Comparison of ENCODE assay signal across 17 cellular contexts in the genomic region with DNA sequence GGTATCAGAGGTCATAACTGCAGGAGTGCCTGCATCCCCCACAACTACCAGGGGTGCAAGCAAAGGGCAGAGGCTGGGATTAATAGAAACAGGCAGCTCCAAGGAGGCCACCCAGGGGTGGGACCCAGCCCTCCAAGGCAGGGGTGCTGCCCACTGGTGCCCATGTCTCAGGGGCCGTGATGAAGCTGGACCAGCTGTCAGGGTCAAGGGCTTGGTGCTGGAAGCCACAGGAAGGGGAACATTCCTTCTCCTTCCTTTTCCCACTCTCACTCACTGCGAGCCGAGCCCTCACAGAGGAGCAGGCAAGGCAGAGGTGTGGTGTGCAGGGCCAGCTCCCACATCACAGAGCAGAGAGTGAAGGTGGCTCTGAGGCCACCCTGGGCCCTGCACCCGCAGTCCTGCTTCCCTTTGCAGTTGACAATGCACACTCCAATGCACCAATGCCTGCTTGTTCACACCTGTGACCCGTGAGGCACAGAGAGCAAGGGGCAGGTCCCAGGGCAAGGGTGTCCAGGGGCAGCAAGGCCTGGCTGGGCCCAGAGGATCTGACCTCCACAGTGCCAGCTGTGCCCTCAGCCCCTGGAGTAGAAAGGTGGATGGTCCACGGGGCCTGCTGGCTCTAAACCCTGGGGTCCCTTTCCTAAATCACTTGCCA. TPM values are rescaled to one million over a fixed set of nuclear protein-coding genes. Genes with fewer than 3 reads are reported as not detected.
DNase-seq lines count a peak whose midpoint lies in the region; ATAC-seq and TF ChIP-seq lines count a peak whose summit lies in the region.
"Had no signal": no experiment of that assay in that cellular context is flagged by ENCODE, and none has a peak within 500 bp of the region (broad histone marks: within the 10 kb centered on the region; RNA-seq: fewer than 3 reads in every experiment).

No MANE protein-coding gene starts in this region.

- H4K20me1 ChIP-seq in BLaER1 treated with 17β-estradiol and CSF1 and Interleukin-3, amounts not matched to agents 10 nM and 100 nM = no peaks in the 10 kb centered on the region

- H3K4me3 ChIP-seq in heart right ventricle (no peak overlapping the region), gastrocnemius medialis (no peak overlapping the region)
- no peak overlapping the region; a peak in 1 of 20 replicates for H3K4me3 ChIP-seq in BLaER1 treated with 17β-estradiol and CSF1 and Interleukin-3, amounts not matched to agents 10 nM and 100 nM
- H3K4me3 ChIP-seq: A549 had no signal

- TF ChIP-seq CTCF in heart right ventricle (IDR thresholded peaks at IDR 0.05) = no peak
- no peak for TF ChIP-seq CTCF in chondrocyte (IDR thresholded peaks at IDR 0.05)
- no peak for TF ChIP-seq CTCF in gastrocnemius medialis (IDR thresholded peaks at IDR 0.05 in 4 of 5, conservative IDR thresholded peaks at IDR 0.05 in 1 of 5)

- intact Hi-C loops in heart right ventricle (cut with DNase I) = loop anchor here in 5 of 10 donors (2.0 to 10.0 kb wide), 4 partner anchors 57 to 269 kb away; no protein-coding TSS in a partner anchor
- intact Hi-C loops in left cardiac atrium (cut with DNase I) = no loop called here
- intact Hi-C loops in gastrocnemius medialis (cut with DNase I; ENCODE audit: low total_unique reads) = loop anchor here (10.0 kb wide), 1 partner anchor 149 kb away; no protein-coding TSS in a partner anchor

- peak overlapping the region; percentile 36 to 93 (median 81) for H3K4me2 ChIP-seq in BLaER1 treated with 17β-estradiol and CSF1 and Interleukin-3, amounts not matched to agents 10 nM and 100 nM
- H3K4me2 ChIP-seq: A549 had no signal

- no peak for DNase-seq in heart right ventricle
- no peak for DNase-seq in left cardiac atrium
- peak; percentile 68 for DNase-seq in chondrocyte (ENCODE audit: low spot score)
- no peak for DNase-seq in gastrocnemius medialis
- no peak for DNase-seq in NCI-H526 (lab: John Stamatoyannopoulos, UW)
- no peak for DNase-seq in NCI-H226
- DNase-seq in substantia nigra (lab: John Stamatoyannopoulos, UW) = no peak
- DNase-seq: BE2C, DMS53, GF-D8, HCEC 1CT, HFFc6 had no signal

- whole genome bisulfite sequencing in heart right ventricle, 2 donors = 80 to 87% methylated on average over 4 to 6 of the region's 6 CpGs

- H3K36me3 ChIP-seq in heart right ventricle = peaks cover 0 to 4% (median 0%) of the 10 kb centered on the region in 9 donors
- H3K36me3 ChIP-seq in BLaER1 treated with 17β-estradiol and CSF1 and Interleukin-3, amounts not matched to agents 10 nM and 100 nM = no peaks in the 10 kb centered on the region
- H3K36me3 ChIP-seq in gastrocnemius medialis = no peaks in the 10 kb centered on the region
- H3K36me3 ChIP-seq: BE2C had no signal

- H3K27me3 ChIP-seq in heart right ventricle (no peaks in the 10 kb centered on the region), gastrocnemius medialis (no peaks in the 10 kb centered on the region)
- no peaks in the 10 kb centered on the region for H3K27me3 ChIP-seq in BLaER1 treated with 17β-estradiol and CSF1 and Interleukin-3, amounts not matched to agents 10 nM and 100 nM
- H3K27me3 ChIP-seq: BE2C had no signal

- peak overlapping the region in 4 of 11 experiments; percentile 7 to 66 (median 54); a peak in 5 of 22 replicates for H3K9ac ChIP-seq in BLaER1 treated with 17β-estradiol and CSF1 and Interleukin-3, amounts not matched to agents 10 nM and 100 nM

- H3K4me1 ChIP-seq in heart right ventricle (peaks cover 5 to 44% (median 32%) of the 10 kb centered on the region in 9 donors), gastrocnemius medialis (peaks cover 34 to 36% of the 10 kb centered on the region in 2 donors)
- peaks cover 15 to 37% (median 36%) of the 10 kb centered on the region in 10 experiments for H3K4me1 ChIP-seq in BLaER1 treated with 17β-estradiol and CSF1 and Interleukin-3, amounts not matched to agents 10 nM and 100 nM
- H3K4me1 ChIP-seq: BE2C had no signal

- H3K4me1 Mint-ChIP-seq in chondrocyte (ENCODE audit: low read depth) = no peaks in the 10 kb centered on the region

- H3K27ac ChIP-seq in heart right ventricle = peak overlapping the region in 8 of 10 donors; percentile 20 to 87 (median 82)
- peak overlapping the region in 3 of 11 experiments; percentile 17 to 53 (median 23); a peak in 5 of 22 replicates for H3K27ac ChIP-seq in BLaER1 treated with 17β-estradiol and CSF1 and Interleukin-3, amounts not matched to agents 10 nM and 100 nM
- H3K27ac ChIP-seq in gastrocnemius medialis = peak overlapping the region in 3 of 4 donors; percentile 75 to 89 (median 79)
- H3K27ac ChIP-seq in substantia nigra (ENCODE audit: low read depth, low read length, poor library complexity, severe bottlenecking) = no peak overlapping the region

- no peaks in the 10 kb centered on the region for H3K27me3 Mint-ChIP-seq in chondrocyte (ENCODE audit: low read depth)

- H3K36me3 Mint-ChIP-seq in chondrocyte (ENCODE audit: low read depth) = no peaks in the 10 kb centered on the region

- no peaks in the 10 kb centered on the region for H3K9me3 Mint-ChIP-seq in chondrocyte (ENCODE audit: low read depth)
- H3K9me3 Mint-ChIP-seq: HFFc6 had no signal

- H3K27ac Mint-ChIP-seq in chondrocyte (ENCODE audit: unreplicated experiment) = no peak overlapping the region
- H3K27ac Mint-ChIP-seq: HFFc6 had no signal

- no peak for TF ChIP-seq POLR2A in gastrocnemius medialis (IDR thresholded peaks at IDR 0.05)

- ATAC-seq in heart right ventricle = no peak
- no peak for ATAC-seq in left cardiac atrium
- ATAC-seq in gastrocnemius medialis = no peak
- ATAC-seq: A549 had no signal

- in situ Hi-C loops in gastrocnemius medialis (cut with MboI; ENCODE audit: low sequenced_read_pairs in 4 of 4) = loop anchor here in 1 of 4 donors (10.0 kb wide), 1 partner anchor 229 kb away; no protein-coding TSS in a partner anchor

- H3K9me3 ChIP-seq in heart right ventricle = no peaks in the 10 kb centered on the region
- H3K9me3 ChIP-seq in BLaER1 treated with 17β-estradiol and CSF1 and Interleukin-3, amounts not matched to agents 10 nM and 100 nM (replicated peaks in 1 of 11) = no peaks in the 10 kb centered on the region
- H3K9me3 ChIP-seq in gastrocnemius medialis = no peaks in the 10 kb centered on the region
- H3K9me3 ChIP-seq: A549, BE2C had no signal

- no peak overlapping the region for H3K4me3 Mint-ChIP-seq in chondrocyte (ENCODE audit: unreplicated experiment)
- H3K4me3 Mint-ChIP-seq: HFFc6 had no signal

RNA-seq across cellular contexts. Expression of a gene that starts 28.7 kb away (rescaled TPM):
- 10 to 100 TPM; 22.3 to 48.5 (median 40.8) TPM for total RNA-seq in heart right ventricle
- 10 to 100 TPM in 1 of 2 donors, 1 to 10 TPM in 1; 9.7 to 60.0 TPM for polyA plus RNA-seq in heart right ventricle
- 100 to 1,000 TPM in 1 of 2 donors, 10 to 100 TPM in 1; 91.5 to 121 TPM for total RNA-seq in left cardiac atrium
- 3.7 to 6.1 TPM (median 5.6 TPM) in 3 replicates for total RNA-seq in chondrocyte
- total RNA-seq in gastrocnemius medialis = 1 to 10 TPM; 6.5 to 8.7 (median 7.2) TPM
- total RNA-seq: HT1080 had no signal

RNA-seq across cellular contexts. Expression of a gene that starts 50.6 kb away (rescaled TPM):
- total RNA-seq in heart right ventricle = not detected
- polyA plus RNA-seq in heart right ventricle = not detected
- total RNA-seq in left cardiac atrium = not detected
- not detected in 3 replicates for total RNA-seq in chondrocyte
- total RNA-seq in gastrocnemius medialis = not detected
- total RNA-seq: H4, HFFc6, HT1080 had no signal
- polyA plus RNA-seq: A549, AG04450 had no signal
